ENCODE assay signal across 19 cellular contexts in the genomic region with DNA sequence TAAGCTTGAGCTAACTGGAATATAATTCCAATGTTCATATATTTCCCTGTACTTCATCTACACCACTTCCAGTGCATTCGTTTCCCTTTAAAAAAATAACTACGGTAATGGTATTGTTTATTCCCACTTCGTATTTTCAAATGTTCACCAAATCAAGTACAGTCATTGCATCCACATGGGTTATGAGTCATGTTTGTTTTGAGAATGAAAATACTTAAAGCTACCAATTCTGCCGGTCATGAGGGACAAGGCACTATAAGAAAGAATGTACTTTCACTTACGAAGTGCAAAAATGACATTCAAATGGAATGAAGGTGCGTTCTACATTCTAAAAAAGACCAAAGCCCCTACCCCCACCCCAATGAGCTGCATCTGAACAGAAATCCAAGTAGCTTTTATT.
DNase-seq lines count a peak whose midpoint lies in the region; TF ChIP-seq lines count a peak whose summit lies in the region.
"Had no signal": no experiment of that assay in that cellular context is flagged by ENCODE, and none has a peak within 500 bp of the region (broad histone marks: within the 10 kb centered on the region; RNA-seq: fewer than 3 reads in every experiment).

No MANE protein-coding gene starts in this region.

- H3K4me1 ChIP-seq in adipocyte (ENCODE audit: control insufficient read depth, insufficient read depth, low read length): peaks cover 7% of the 10 kb centered on the region
- H3K4me1 ChIP-seq: BE2C, Caco-2 had no signal

- H3K4me3 ChIP-seq in adipocyte (ENCODE audit: low read length): peak overlapping the region; percentile 5
- H3K4me3 ChIP-seq in coronary artery: no peak overlapping the region

- peak; percentile 63 for DNase-seq in HCEC 1CT
- DNase-seq in adipocyte (ENCODE audit: low read depth): no peak
- peak; percentile 27 for DNase-seq in fibroblast of peridontal ligament (ENCODE audit: extremely low read depth)
- DNase-seq in stromal cell of bone marrow (ENCODE audit: low read depth): peak; percentile 9
- DNase-seq in DMS 273 (lab: John Stamatoyannopoulos, UW; ENCODE audit: unreplicated experiment): no peak
- DNase-seq in 8988T: no peak
- DNase-seq in coronary artery (ENCODE audit: low spot score): no peak
- DNase-seq: activated CD4-positive, alpha-beta memory T cell treated with anti-CD3 and anti-CD28 coated beads for 36 hours; activated T-cell treated with anti-CD3 and anti-CD28 coated beads, Interleukin-2, amount 50 U/mL, for 1 hour; BE2C; Caco-2; effector CD4-positive, alpha-beta T cell; hypothalamus; naive B cell; NCI-H146; NCI-H69; right cardiac atrium; stimulated activated CD8-positive, alpha-beta memory T cell treated with anti-CD3 and anti-CD28 coated beads, Interleukin-4, amount 100 ng/mL, for 48 hours; T-helper 2 cell had no signal

- no peak for TF ChIP-seq CTCF in coronary artery (IDR thresholded peaks at IDR 0.05)

- H3K27ac ChIP-seq in coronary artery: no peak overlapping the region

- no peak overlapping the region for H3K9ac ChIP-seq in adipocyte (ENCODE audit: low read length)

- H3K36me3 ChIP-seq in adipocyte (ENCODE audit: control insufficient read depth, insufficient read depth, low read length, severe bottlenecking): no peaks in the 10 kb centered on the region
- H3K36me3 ChIP-seq: BE2C had no signal

- no peaks in the 10 kb centered on the region for H3K27me3 ChIP-seq in adipocyte (replicated peaks; ENCODE audit: control insufficient read depth, insufficient read depth, low read length)
- H3K27me3 ChIP-seq: BE2C had no signal

- no peaks in the 10 kb centered on the region for H3K9me3 ChIP-seq in adipocyte (ENCODE audit: control insufficient read depth, low read length)
- H3K9me3 ChIP-seq: BE2C, Caco-2 had no signal

Comparison
In these comparisons a context has a peak if more than half of its experiments do, and no peak if none do; other contexts are left out.
1. DNase-seq: peak in HCEC 1CT (single experiment), fibroblast of peridontal ligament (single experiment) and stromal cell of bone marrow (single experiment); none in adipocyte (single experiment), DMS 273 (single experiment), 8988T (single experiment) and coronary artery (single experiment).